9 cellular contexts compared by ENCODE assay signal in genomic region chr1:216566809-216567208, GRCh38.
DNase-seq lines count a peak whose midpoint lies in the region; ATAC-seq and TF ChIP-seq lines count a peak whose summit lies in the region.
"Had no signal": no experiment of that assay in that cellular context is flagged by ENCODE, and none has a peak within 500 bp of the region (broad histone marks: within the 10 kb centered on the region; RNA-seq: fewer than 3 reads in every experiment).

No MANE protein-coding gene starts in this region.

- no peak overlapping the region for H2AFZ ChIP-seq in OCI-LY7 (ENCODE audit: low read length)

- BruUV-seq in OCI-LY7 (replicated peaks; lab: Mats Ljungman, UMichigan): no TSS peak

- H3K9me2 ChIP-seq in OCI-LY7 (ENCODE audit: insufficient read depth, low read length): no peaks in the 10 kb centered on the region

- CTCF ChIA-PET in OCI-LY7 (lab: Charles Lee; ENCODE audit: unreplicated experiment): no interaction called here
- CTCF ChIA-PET in activated CD8-positive, alpha-beta T cell treated with anti-CD3 and anti-CD28 coated beads for 36 hours (lab: Charles Lee): no interaction called here

- intact Hi-C loops in OCI-LY7 (cut with micrococcal nuclease; ENCODE audit: unreplicated experiment): loop anchor here (5.0 to 10.0 kb wide), 2 partner anchors 92 to 250 kb away; no protein-coding TSS in a partner anchor
- intact Hi-C loops in activated CD8-positive, alpha-beta T cell treated with anti-CD3 and anti-CD28 coated beads for 36 hours (cut with micrococcal nuclease): no loop called here

- H4K20me1 ChIP-seq in OCI-LY7 (ENCODE audit: insufficient read depth, low read length): no peaks in the 10 kb centered on the region

- H3K27ac Mint-ChIP-seq in activated CD8-positive, alpha-beta T cell treated with anti-CD3 and anti-CD28 coated beads for 36 hours: no peak overlapping the region
- H3K27ac Mint-ChIP-seq: activated T-helper 1 cell treated with anti-CD3 and anti-CD28 coated beads, Interleukin-12 subunit alpha, Interleukin-12 subunit beta, Interleukin-2, Interleukin-4 antibody, amounts not matched to agents 30 ng/mL and 10 ng/mL and 1 ng/mL, durations not matched to agents 14 hours and 24 hours and 36 hours had no signal

- peaks cover 10% of the 10 kb centered on the region for H3K9me3 Mint-ChIP-seq in activated CD8-positive, alpha-beta T cell treated with anti-CD3 and anti-CD28 coated beads for 36 hours
- H3K9me3 Mint-ChIP-seq: activated T-helper 1 cell treated with anti-CD3 and anti-CD28 coated beads, Interleukin-12 subunit alpha, Interleukin-12 subunit beta, Interleukin-2, Interleukin-4 antibody, amounts not matched to agents 30 ng/mL and 10 ng/mL and 1 ng/mL, durations not matched to agents 14 hours and 24 hours and 36 hours had no signal

- H3K27ac ChIP-seq in OCI-LY7 (ENCODE audit: low read depth, low read length, poor library complexity, severe bottlenecking): no peak overlapping the region

- DNase-seq in BE2C (peak; percentile 48), GM20000 (ENCODE audit: low spot score) (peak; percentile 2), OCI-LY7 (ENCODE audit: low spot score) (no peak), fibroblast of pulmonary artery (ENCODE audit: low read depth) (peak; percentile 47), CD1c-positive myeloid dendritic cell (ENCODE audit: extremely low spot score) (no peak), cerebellar cortex (ENCODE audit: low spot score) (no peak)
- no peak for DNase-seq in activated CD8-positive, alpha-beta T cell treated with anti-CD3 and anti-CD28 coated beads for 36 hours

- H3K4me3 ChIP-seq in BE2C (ENCODE audit: low read depth, low read length) (no peak overlapping the region), OCI-LY7 (ENCODE audit: low read depth, low read length, poor library complexity, severe bottlenecking) (no peak overlapping the region), fibroblast of pulmonary artery (replicated peaks; ENCODE audit: low read depth, low read length) (no peak overlapping the region)

- H3K4me3 Mint-ChIP-seq in activated CD8-positive, alpha-beta T cell treated with anti-CD3 and anti-CD28 coated beads for 36 hours: no peak overlapping the region
- H3K4me3 Mint-ChIP-seq: activated T-helper 1 cell treated with anti-CD3 and anti-CD28 coated beads, Interleukin-12 subunit alpha, Interleukin-12 subunit beta, Interleukin-2, Interleukin-4 antibody, amounts not matched to agents 30 ng/mL and 10 ng/mL and 1 ng/mL, durations not matched to agents 14 hours and 24 hours and 36 hours had no signal

- H3K4me1 ChIP-seq in BE2C (peaks cover 44% of the 10 kb centered on the region), OCI-LY7 (ENCODE audit: insufficient read depth, low read length, poor library complexity, severe bottlenecking) (no peaks in the 10 kb centered on the region)

- peak; percentile 75 for TF ChIP-seq CTCF in BE2C (IDR thresholded peaks at IDR 0.05; ENCODE audit: low read depth, low read length)
- TF ChIP-seq CTCF in GM20000 (IDR thresholded peaks at IDR 0.05; ENCODE audit: extremely low read depth, missing control alignments): no peak
- TF ChIP-seq CTCF in OCI-LY7 (conservative IDR thresholded peaks at IDR 0.05; ENCODE audit: low read length): peak; percentile 55
- TF ChIP-seq CTCF in fibroblast of pulmonary artery (IDR thresholded peaks at IDR 0.05; ENCODE audit: low read length, missing control alignments): peak; percentile 50
- TF ChIP-seq CTCF in activated CD8-positive, alpha-beta T cell treated with anti-CD3 and anti-CD28 coated beads for 36 hours (IDR thresholded peaks at IDR 0.05): no peak

- H3K36me3 ChIP-seq in BE2C (peaks cover 27% of the 10 kb centered on the region), OCI-LY7 (ENCODE audit: insufficient read depth, low read length) (no peaks in the 10 kb centered on the region)

- H3K4me1 Mint-ChIP-seq in activated CD8-positive, alpha-beta T cell treated with anti-CD3 and anti-CD28 coated beads for 36 hours (ENCODE audit: low read depth): no peaks in the 10 kb centered on the region

- no peaks in the 10 kb centered on the region for H3K27me3 ChIP-seq in BE2C

- no peak for ATAC-seq in activated CD8-positive, alpha-beta T cell treated with anti-CD3 and anti-CD28 coated beads for 36 hours
- no peak for ATAC-seq in HG03378 (IDR thresholded peaks at IDR 0.05; ENCODE audit: unreplicated experiment)

- H3K79me2 ChIP-seq in OCI-LY7 (ENCODE audit: insufficient read depth, low read depth, low read length): no peaks in the 10 kb centered on the region

- H3K9me3 ChIP-seq in BE2C (no peaks in the 10 kb centered on the region), OCI-LY7 (ENCODE audit: low read length) (no peaks in the 10 kb centered on the region)

- H3K27me3 Mint-ChIP-seq in activated CD8-positive, alpha-beta T cell treated with anti-CD3 and anti-CD28 coated beads for 36 hours: no peaks in the 10 kb centered on the region

- POLR2A ChIA-PET in OCI-LY7 (lab: Charles Lee): interaction anchor here (0.7 kb wide), 1 partner anchor 11 kb away, joined by 3 read pairs; no protein-coding TSS in a partner anchor
- POLR2A ChIA-PET in activated CD8-positive, alpha-beta T cell treated with anti-CD3 and anti-CD28 coated beads for 36 hours (lab: Charles Lee): no interaction called here

- no peak overlapping the region for H3K4me2 ChIP-seq in OCI-LY7 (ENCODE audit: low read length)

- H3K36me3 Mint-ChIP-seq in activated CD8-positive, alpha-beta T cell treated with anti-CD3 and anti-CD28 coated beads for 36 hours (ENCODE audit: low read depth): no peaks in the 10 kb centered on the region

Comparison
In these comparisons a context has a peak if more than half of its experiments do, and no peak if none do; other contexts are left out.
1. DNase-seq: peak in BE2C (single experiment), GM20000 (single experiment) and fibroblast of pulmonary artery (single experiment); none in OCI-LY7 (single experiment), CD1c-positive myeloid dendritic cell (single experiment), cerebellar cortex (single experiment) and activated CD8-positive, alpha-beta T cell treated with anti-CD3 and anti-CD28 coated beads for 36 hours (single experiment).
2. CTCF ChIP-seq: peak in BE2C (single experiment), OCI-LY7 (single experiment) and fibroblast of pulmonary artery (single experiment); none in GM20000 (single experiment) and activated CD8-positive, alpha-beta T cell treated with anti-CD3 and anti-CD28 coated beads for 36 hours (single experiment).